Comparison of ENCODE assay signal across 9 cellular contexts in the genomic region with DNA sequence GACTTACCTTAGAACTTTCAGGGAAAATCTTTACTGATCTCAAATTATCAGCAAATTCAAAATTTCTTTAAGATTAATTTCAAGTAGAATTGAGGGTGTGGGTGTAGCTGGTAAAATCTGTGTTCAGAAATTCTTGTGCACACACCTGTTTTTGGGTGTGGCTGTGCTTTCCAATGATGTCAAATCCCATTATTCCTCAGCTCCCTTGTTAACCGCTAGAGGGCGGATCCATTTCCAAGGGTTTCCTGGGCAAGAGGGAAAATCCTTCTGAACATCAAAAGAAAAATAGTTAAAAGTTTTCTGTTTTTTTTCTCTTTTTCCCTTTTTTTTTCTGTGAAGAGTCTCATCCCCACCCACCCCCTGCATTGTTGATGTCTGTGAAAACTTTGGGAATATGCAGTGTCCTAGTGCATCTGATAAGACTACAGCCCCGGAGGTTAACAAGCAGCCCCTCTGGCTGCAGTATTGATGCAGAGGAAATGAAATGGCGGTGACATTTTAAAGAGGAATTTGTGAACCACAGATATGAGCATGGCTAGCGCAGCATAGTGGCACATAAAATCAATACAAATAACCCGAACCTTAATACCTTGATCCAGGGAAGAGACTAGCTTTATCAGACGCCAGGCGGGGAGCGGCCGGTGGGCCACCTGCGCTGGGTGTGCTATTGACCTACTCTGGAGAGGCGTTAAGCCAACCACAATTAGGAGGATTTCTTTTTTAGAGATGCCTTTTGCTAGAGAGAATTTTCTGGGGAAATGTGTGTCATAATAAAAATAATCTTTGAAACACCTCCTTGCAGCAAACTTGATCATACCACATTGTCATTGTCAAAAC.
DNase-seq lines count a peak whose midpoint lies in the region; ATAC-seq and TF ChIP-seq lines count a peak whose summit lies in the region.
"Had no signal": no experiment of that assay in that cellular context is flagged by ENCODE, and none has a peak within 500 bp of the region (broad histone marks: within the 10 kb centered on the region; RNA-seq: fewer than 3 reads in every experiment).

No MANE protein-coding gene starts in this region.

- CTCF ChIA-PET in AG04449 (lab: Yijun Ruan, JAX): interaction anchor here (1.0 to 1.7 kb wide), 4 partner anchors 9 to 230 kb away, joined by 3 to 4 read pairs (median 3); no protein-coding TSS in a partner anchor

- no peak overlapping the region for H3K4me3 ChIP-seq in AG04449 (ENCODE audit: low read depth, low read length)
- no peak overlapping the region for H3K4me3 ChIP-seq in HFF-Myc (replicated peaks; ENCODE audit: low read depth, low read length)

- H3K27ac ChIP-seq in VCaP: peak overlapping the region; percentile 46

- no peak for DNase-seq in AG04449 (ENCODE audit: low read depth, low spot score)
- no peak for DNase-seq in HFF-Myc (ENCODE audit: extremely low read depth, low read depth)
- DNase-seq in kidney glomerular epithelial cell (lab: John Stamatoyannopoulos, UW): peak; percentile 9
- DNase-seq in mesenteric fat pad (ENCODE audit: low spot score): no peak
- DNase-seq in T-helper 2 cell: no peak
- DNase-seq: activated CD4-positive, alpha-beta T cell treated with anti-CD3 and anti-CD28 coated beads for 1 hour had no signal

- POLR2A ChIA-PET in AG04449 (lab: Yijun Ruan, JAX): no interaction called here

- no peak for ATAC-seq in GM21381 (IDR thresholded peaks at IDR 0.05; ENCODE audit: unreplicated experiment)
- ATAC-seq in HG02885 (IDR thresholded peaks at IDR 0.05; ENCODE audit: poor library complexity, unreplicated experiment): no peak

- TF ChIP-seq CTCF in AG04449 (IDR thresholded peaks at IDR 0.05; ENCODE audit: insufficient read depth, low read length, missing control alignments) (peak; percentile 45), HFF-Myc (IDR thresholded peaks at IDR 0.05; ENCODE audit: low read depth, low read length, missing control alignments) (peak; percentile 60), VCaP (conservative IDR thresholded peaks at IDR 0.05) (peak; percentile 93)
